ENCODE assay signal across 1 cellular context in genomic region chr20:48661575-48662473, GRCh38.
TF ChIP-seq lines count a peak whose summit lies in the region.

No MANE protein-coding gene starts in this region.

TF ChIP-seq in GM12878, 131 proteins besides CTCF, POLR2A, EP300 and RAD21 (continued from another document):
- no peak for TF ChIP-seq IRF5 (IDR thresholded peaks at IDR 0.05; ENCODE audit: borderline replicate concordance)
- TF ChIP-seq, protein P1, sequence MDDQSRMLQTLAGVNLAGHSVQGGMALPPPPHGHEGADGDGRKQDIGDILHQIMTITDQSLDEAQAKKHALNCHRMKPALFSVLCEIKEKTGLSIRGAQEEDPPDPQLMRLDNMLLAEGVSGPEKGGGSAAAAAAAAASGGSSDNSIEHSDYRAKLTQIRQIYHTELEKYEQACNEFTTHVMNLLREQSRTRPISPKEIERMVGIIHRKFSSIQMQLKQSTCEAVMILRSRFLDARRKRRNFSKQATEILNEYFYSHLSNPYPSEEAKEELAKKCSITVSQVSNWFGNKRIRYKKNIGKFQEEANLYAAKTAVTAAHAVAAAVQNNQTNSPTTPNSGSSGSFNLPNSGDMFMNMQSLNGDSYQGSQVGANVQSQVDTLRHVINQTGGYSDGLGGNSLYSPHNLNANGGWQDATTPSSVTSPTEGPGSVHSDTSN (IDR thresholded peaks at IDR 0.05; ENCODE audit: insufficient replicate concordance, low read depth, low read length): no peak
- TF ChIP-seq GABPA (IDR thresholded peaks at IDR 0.05; ENCODE audit: low read depth): no peak
- no peak for TF ChIP-seq RELA (IDR thresholded peaks at IDR 0.05; ENCODE audit: borderline replicate concordance, partially characterized antibody)
- TF ChIP-seq GATAD2B (conservative IDR thresholded peaks at IDR 0.05; ENCODE audit: low read depth): no peak
- TF ChIP-seq EZH2 (IDR thresholded peaks at IDR 0.05; ENCODE audit: borderline replicate concordance, control insufficient read depth, low read depth, low read length): no peak
